1 cellular context compared by ENCODE assay signal in genomic region chr14:30541318-30541717, GRCh38.
TF ChIP-seq lines count a peak whose summit lies in the region.

No MANE protein-coding gene starts in this region.

TF ChIP-seq in K562, 482 proteins besides CTCF, POLR2A, EP300 and RAD21:
- TF ChIP-seq RBBP5 (IDR thresholded peaks at IDR 0.05; ENCODE audit: borderline replicate concordance, insufficient read depth, low read length, poor library complexity, severe bottlenecking) (no peak), ATF3 (IDR thresholded peaks at IDR 0.05) (peak; percentile 47; the same call in 1 of the 2 replicates), ATF3 (CRISPR knock-in tag; conservative IDR thresholded peaks at IDR 0.05) (no peak)
